In the genomic region with DNA sequence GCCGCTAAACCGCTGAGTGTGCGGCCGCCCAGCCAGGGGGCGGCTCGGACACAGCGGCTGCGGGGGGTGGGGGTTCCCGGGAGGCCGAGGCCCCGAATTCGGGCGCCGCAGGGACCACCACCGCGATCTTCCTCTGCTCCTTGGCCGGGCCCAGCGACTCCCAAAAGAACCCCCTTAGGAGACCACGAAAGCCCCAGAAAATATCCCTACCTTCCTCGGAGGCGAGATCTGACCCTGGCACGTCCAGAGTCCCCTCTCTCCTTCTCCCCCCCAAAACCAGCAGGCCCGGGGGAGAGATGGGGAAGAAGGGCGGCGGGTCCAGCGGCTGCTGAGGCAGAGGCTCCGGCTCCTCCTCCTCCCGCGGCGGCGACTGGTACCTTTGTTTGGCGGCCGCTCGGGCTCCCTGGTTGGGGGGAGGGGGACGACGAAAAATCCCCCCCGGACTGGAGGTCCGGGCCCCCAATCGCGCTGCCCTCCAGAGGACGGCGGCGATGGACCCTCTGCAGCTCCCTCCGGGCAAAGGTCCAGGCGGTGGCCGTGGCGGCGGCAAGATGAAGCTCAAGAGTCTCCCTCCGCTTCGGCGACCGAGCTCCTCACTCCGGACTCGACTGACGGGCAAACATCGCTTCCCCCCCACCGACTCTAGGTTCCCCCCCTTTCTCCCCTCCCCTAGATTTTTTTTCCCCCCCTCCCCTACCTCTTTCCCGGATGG, we compare ENCODE assay signal across 1 cellular context.
TF ChIP-seq lines count a peak whose summit lies in the region.

A gene with protein sequence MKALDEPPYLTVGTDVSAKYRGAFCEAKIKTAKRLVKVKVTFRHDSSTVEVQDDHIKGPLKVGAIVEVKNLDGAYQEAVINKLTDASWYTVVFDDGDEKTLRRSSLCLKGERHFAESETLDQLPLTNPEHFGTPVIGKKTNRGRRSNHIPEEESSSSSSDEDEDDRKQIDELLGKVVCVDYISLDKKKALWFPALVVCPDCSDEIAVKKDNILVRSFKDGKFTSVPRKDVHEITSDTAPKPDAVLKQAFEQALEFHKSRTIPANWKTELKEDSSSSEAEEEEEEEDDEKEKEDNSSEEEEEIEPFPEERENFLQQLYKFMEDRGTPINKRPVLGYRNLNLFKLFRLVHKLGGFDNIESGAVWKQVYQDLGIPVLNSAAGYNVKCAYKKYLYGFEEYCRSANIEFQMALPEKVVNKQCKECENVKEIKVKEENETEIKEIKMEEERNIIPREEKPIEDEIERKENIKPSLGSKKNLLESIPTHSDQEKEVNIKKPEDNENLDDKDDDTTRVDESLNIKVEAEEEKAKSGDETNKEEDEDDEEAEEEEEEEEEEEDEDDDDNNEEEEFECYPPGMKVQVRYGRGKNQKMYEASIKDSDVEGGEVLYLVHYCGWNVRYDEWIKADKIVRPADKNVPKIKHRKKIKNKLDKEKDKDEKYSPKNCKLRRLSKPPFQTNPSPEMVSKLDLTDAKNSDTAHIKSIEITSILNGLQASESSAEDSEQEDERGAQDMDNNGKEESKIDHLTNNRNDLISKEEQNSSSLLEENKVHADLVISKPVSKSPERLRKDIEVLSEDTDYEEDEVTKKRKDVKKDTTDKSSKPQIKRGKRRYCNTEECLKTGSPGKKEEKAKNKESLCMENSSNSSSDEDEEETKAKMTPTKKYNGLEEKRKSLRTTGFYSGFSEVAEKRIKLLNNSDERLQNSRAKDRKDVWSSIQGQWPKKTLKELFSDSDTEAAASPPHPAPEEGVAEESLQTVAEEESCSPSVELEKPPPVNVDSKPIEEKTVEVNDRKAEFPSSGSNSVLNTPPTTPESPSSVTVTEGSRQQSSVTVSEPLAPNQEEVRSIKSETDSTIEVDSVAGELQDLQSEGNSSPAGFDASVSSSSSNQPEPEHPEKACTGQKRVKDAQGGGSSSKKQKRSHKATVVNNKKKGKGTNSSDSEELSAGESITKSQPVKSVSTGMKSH (N-terminal part only) (minus strand): TSS at position 621 of the 712 bp plus-strand sequence. CDS start 1,260 bp downstream, outside the sequence.

TF ChIP-seq in HepG2, 621 proteins besides CTCF, POLR2A, EP300 and RAD21 (continued from another document and continues in another):
- TF ChIP-seq, protein P1, sequence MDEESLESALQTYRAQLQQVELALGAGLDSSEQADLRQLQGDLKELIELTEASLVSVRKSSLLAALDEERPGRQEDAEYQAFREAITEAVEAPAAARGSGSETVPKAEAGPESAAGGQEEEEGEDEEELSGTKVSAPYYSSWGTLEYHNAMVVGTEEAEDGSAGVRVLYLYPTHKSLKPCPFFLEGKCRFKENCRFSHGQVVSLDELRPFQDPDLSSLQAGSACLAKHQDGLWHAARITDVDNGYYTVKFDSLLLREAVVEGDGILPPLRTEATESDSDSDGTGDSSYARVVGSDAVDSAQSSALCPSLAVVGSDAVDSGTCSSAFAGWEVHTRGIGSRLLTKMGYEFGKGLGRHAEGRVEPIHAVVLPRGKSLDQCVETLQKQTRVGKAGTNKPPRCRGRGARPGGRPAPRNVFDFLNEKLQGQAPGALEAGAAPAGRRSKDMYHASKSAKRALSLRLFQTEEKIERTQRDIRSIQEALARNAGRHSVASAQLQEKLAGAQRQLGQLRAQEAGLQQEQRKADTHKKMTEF (CRISPR knock-in tag; IDR thresholded peaks at IDR 0.05): peak; percentile 20; the same call in 1 of the 2 replicates
- TF ChIP-seq CCDC6 (CRISPR knock-in tag; IDR thresholded peaks at IDR 0.05) (peak; percentile 72), ZNF75D (CRISPR knock-in tag; IDR thresholded peaks at IDR 0.05; ENCODE audit: borderline replicate concordance) (no peak), ASH2L (IDR thresholded peaks at IDR 0.05; ENCODE audit: insufficient read length, low read depth, low read length) (peak; percentile 42), SRSF1 (optimal IDR thresholded peaks at IDR 0.05; ENCODE audit: low read depth, low read length) (peak; percentile 89), FOSL1 (CRISPR knock-in tag; IDR thresholded peaks at IDR 0.05; ENCODE audit: borderline replicate concordance) (no peak), PAWR (CRISPR knock-in tag; IDR thresholded peaks at IDR 0.05; ENCODE audit: borderline replicate concordance) (no peak), ESRRA (CRISPR knock-in tag; IDR thresholded peaks at IDR 0.05; ENCODE audit: low read depth) (no peak), ZNF530 (CRISPR knock-in tag; IDR thresholded peaks at IDR 0.05; ENCODE audit: low read depth) (no peak), ZNF878 (CRISPR knock-in tag; IDR thresholded peaks at IDR 0.05) (no peak), BORCS8-MEF2B (CRISPR knock-in tag; IDR thresholded peaks at IDR 0.05) (no peak), RXRA (CRISPR knock-in tag; IDR thresholded peaks at IDR 0.05) (no peak), HMG20B (CRISPR knock-in tag; conservative IDR thresholded peaks at IDR 0.05) (no peak), AGO1 (IDR thresholded peaks at IDR 0.05; ENCODE audit: low read depth, low read length, poor library complexity, severe bottlenecking) (peak; percentile 17), ZNF563 (CRISPR knock-in tag; IDR thresholded peaks at IDR 0.05) (no peak; the same call in 1 of the 2 replicates), BRCA1 (CRISPR knock-in tag; IDR thresholded peaks at IDR 0.05) (no peak), MBD4 (IDR thresholded peaks at IDR 0.05; ENCODE audit: borderline replicate concordance, low read length) (no peak), FOXA3 (CRISPR knock-in tag; IDR thresholded peaks at IDR 0.05) (peak; percentile 30; the same call in 1 of the 2 replicates), TAF1 (CRISPR knock-in tag; IDR thresholded peaks at IDR 0.05) (peak; percentile 87), ZFP90 (CRISPR knock-in tag; IDR thresholded peaks at IDR 0.05; ENCODE audit: borderline replicate concordance) (no peak; the same call in none of the 2 replicates), SRY (CRISPR knock-in tag; IDR thresholded peaks at IDR 0.05) (no peak; the same call in 1 of the 2 replicates), ZNF7 (CRISPR knock-in tag; IDR thresholded peaks at IDR 0.05) (no peak), BRD4 (CRISPR knock-in tag; IDR thresholded peaks at IDR 0.05) (peak; percentile 60; the same call in 1 of the 2 replicates), ZNF350 (CRISPR knock-in tag; IDR thresholded peaks at IDR 0.05; ENCODE audit: borderline replicate concordance, low read depth) (no peak), ZNF790 (CRISPR knock-in tag; IDR thresholded peaks at IDR 0.05; ENCODE audit: borderline replicate concordance) (no peak), GLI4 (CRISPR knock-in tag; IDR thresholded peaks at IDR 0.05; ENCODE audit: borderline replicate concordance) (no peak), POLR2AphosphoS2 (IDR thresholded peaks at IDR 0.05; ENCODE audit: low read depth, low read length) (no peak), ZBTB3 (CRISPR knock-in tag; IDR thresholded peaks at IDR 0.05; ENCODE audit: borderline replicate concordance, low read depth) (no peak)
- TF ChIP-seq, protein P2, sequence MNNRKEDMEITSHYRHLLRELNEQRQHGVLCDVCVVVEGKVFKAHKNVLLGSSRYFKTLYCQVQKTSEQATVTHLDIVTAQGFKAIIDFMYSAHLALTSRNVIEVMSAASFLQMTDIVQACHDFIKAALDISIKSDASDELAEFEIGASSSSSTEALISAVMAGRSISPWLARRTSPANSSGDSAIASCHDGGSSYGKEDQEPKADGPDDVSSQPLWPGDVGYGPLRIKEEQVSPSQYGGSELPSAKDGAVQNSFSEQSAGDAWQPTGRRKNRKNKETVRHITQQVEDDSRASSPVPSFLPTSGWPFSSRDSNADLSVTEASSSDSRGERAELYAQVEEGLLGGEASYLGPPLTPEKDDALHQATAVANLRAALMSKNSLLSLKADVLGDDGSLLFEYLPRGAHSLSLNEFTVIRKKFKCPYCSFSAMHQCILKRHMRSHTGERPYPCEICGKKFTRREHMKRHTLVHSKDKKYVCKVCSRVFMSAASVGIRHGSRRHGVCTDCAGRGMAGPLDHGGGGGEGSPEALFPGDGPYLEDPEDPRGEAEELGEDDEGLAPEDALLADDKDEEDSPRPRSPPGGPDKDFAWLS (CRISPR knock-in tag; IDR thresholded peaks at IDR 0.05; ENCODE audit: borderline replicate concordance): no peak
- TF ChIP-seq, protein P3, sequence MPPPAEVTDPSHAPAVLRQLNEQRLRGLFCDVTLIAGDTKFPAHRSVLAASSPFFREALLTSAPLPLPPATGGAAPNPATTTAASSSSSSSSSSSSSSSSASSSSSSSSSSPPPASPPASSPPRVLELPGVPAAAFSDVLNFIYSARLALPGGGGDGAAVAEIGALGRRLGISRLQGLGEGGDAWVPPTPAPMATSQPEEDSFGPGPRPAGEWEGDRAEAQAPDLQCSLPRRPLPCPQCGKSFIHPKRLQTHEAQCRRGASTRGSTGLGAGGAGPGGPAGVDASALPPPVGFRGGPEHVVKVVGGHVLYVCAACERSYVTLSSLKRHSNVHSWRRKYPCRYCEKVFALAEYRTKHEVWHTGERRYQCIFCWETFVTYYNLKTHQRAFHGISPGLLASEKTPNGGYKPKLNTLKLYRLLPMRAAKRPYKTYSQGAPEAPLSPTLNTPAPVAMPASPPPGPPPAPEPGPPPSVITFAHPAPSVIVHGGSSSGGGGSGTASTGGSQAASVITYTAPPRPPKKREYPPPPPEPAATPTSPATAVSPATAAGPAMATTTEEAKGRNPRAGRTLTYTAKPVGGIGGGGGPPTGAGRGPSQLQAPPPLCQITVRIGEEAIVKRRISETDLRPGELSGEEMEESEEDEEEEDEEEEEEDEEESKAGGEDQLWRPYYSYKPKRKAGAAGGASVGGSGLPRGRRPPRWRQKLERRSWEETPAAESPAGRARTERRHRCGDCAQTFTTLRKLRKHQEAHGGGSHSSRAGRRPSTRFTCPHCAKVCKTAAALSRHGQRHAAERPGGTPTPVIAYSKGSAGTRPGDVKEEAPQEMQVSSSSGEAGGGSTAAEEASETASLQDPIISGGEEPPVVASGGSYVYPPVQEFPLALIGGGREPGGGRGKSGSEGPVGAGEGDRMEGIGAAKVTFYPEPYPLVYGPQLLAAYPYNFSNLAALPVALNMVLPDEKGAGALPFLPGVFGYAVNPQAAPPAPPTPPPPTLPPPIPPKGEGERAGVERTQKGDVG (CRISPR knock-in tag; IDR thresholded peaks at IDR 0.05; ENCODE audit: borderline replicate concordance): no peak
- TF ChIP-seq, protein P4, sequence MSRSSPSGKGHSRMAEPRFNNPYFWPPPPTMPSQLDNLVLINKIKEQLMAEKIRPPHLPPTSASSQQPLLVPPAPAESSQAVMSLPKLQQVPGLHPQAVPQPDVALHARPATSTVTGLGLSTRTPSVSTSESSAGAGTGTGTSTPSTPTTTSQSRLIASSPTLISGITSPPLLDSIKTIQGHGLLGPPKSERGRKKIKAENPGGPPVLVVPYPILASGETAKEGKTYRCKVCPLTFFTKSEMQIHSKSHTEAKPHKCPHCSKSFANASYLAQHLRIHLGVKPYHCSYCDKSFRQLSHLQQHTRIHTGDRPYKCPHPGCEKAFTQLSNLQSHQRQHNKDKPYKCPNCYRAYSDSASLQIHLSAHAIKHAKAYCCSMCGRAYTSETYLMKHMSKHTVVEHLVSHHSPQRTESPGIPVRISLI (CRISPR knock-in tag; IDR thresholded peaks at IDR 0.05; ENCODE audit: borderline replicate concordance): 0 out of 2 replicates have a peak, but pooled peaks have one; percentile 54
- TF ChIP-seq, protein P5, sequence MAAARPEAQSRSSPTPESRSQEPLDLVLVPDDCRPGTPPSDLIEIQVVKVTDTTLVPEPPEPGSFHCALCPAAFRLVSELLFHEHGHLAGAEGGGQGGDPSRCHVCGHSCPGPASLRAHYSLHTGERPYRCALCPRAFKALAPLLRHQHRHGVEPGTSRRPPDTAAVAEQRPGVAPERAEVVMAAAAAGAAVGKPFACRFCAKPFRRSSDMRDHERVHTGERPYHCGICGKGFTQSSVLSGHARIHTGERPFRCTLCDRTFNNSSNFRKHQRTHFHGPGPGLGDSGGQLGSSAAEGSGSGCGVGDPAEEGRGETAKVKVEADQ (CRISPR knock-in tag; IDR thresholded peaks at IDR 0.05; ENCODE audit: borderline replicate concordance): 0 out of 2 replicates have a peak, but pooled peaks have one; percentile 24
- TF ChIP-seq, protein P6, sequence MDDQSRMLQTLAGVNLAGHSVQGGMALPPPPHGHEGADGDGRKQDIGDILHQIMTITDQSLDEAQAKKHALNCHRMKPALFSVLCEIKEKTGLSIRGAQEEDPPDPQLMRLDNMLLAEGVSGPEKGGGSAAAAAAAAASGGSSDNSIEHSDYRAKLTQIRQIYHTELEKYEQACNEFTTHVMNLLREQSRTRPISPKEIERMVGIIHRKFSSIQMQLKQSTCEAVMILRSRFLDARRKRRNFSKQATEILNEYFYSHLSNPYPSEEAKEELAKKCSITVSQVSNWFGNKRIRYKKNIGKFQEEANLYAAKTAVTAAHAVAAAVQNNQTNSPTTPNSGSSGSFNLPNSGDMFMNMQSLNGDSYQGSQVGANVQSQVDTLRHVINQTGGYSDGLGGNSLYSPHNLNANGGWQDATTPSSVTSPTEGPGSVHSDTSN (CRISPR knock-in tag; IDR thresholded peaks at IDR 0.05; ENCODE audit: borderline replicate concordance): no peak
- TF ChIP-seq, protein P7, sequence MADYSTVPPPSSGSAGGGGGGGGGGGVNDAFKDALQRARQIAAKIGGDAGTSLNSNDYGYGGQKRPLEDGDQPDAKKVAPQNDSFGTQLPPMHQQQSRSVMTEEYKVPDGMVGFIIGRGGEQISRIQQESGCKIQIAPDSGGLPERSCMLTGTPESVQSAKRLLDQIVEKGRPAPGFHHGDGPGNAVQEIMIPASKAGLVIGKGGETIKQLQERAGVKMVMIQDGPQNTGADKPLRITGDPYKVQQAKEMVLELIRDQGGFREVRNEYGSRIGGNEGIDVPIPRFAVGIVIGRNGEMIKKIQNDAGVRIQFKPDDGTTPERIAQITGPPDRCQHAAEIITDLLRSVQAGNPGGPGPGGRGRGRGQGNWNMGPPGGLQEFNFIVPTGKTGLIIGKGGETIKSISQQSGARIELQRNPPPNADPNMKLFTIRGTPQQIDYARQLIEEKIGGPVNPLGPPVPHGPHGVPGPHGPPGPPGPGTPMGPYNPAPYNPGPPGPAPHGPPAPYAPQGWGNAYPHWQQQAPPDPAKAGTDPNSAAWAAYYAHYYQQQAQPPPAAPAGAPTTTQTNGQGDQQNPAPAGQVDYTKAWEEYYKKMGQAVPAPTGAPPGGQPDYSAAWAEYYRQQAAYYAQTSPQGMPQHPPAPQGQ (CRISPR knock-in tag; IDR thresholded peaks at IDR 0.05; ENCODE audit: borderline replicate concordance): no peak
- TF ChIP-seq, protein P8, sequence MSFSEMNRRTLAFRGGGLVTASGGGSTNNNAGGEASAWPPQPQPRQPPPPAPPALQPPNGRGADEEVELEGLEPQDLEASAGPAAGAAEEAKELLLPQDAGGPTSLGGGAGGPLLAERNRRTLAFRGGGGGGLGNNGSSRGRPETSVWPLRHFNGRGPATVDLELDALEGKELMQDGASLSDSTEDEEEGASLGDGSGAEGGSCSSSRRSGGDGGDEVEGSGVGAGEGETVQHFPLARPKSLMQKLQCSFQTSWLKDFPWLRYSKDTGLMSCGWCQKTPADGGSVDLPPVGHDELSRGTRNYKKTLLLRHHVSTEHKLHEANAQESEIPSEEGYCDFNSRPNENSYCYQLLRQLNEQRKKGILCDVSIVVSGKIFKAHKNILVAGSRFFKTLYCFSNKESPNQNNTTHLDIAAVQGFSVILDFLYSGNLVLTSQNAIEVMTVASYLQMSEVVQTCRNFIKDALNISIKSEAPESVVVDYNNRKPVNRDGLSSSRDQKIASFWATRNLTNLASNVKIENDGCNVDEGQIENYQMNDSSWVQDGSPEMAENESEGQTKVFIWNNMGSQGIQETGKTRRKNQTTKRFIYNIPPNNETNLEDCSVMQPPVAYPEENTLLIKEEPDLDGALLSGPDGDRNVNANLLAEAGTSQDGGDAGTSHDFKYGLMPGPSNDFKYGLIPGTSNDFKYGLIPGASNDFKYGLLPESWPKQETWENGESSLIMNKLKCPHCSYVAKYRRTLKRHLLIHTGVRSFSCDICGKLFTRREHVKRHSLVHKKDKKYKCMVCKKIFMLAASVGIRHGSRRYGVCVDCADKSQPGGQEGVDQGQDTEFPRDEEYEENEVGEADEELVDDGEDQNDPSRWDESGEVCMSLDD (CRISPR knock-in tag; IDR thresholded peaks at IDR 0.05; ENCODE audit: borderline replicate concordance): no peak
